Comparison of ENCODE assay signal across 2 cellular contexts in the genomic region with DNA sequence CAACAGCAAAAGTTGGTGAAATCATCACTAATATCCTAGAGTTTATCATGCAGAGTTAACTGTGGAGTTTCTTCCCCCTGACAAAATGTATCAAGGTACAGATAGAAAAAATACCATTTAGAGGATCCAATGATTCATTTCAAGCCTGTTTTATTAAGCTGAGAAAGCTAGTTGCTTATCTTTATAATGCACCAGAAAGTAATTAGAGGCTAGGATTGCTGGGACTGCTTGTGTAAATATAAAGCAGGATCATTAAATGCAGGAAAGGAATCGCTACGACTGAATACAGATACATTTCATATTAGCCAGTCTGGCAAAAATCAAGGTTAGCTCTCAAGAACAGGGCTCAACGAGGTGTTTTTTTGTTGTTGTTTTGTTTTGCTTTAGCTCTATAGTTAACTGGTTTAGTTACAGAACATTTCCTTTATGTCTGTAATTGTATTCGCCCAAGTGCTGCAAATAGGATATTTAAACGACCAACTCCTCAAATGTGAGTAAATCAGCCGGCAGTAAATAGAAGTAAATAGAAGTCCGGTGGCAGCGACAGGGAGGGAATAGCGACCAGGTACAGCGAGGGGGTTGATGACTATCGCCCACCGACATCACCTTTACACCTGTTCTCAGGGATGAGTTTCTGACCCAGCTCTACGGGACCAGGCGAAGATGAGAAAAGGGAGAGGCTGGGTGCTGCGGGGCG.
TF ChIP-seq lines count a peak whose summit lies in the region.

No MANE protein-coding gene starts in this region.

TF ChIP-seq in IMR-90, 13 proteins besides CTCF, POLR2A, EP300 and RAD21:
- TF ChIP-seq MAFK (IDR thresholded peaks at IDR 0.05; ENCODE audit: low read depth, low read length) = no peak
- TF ChIP-seq, protein P1, sequence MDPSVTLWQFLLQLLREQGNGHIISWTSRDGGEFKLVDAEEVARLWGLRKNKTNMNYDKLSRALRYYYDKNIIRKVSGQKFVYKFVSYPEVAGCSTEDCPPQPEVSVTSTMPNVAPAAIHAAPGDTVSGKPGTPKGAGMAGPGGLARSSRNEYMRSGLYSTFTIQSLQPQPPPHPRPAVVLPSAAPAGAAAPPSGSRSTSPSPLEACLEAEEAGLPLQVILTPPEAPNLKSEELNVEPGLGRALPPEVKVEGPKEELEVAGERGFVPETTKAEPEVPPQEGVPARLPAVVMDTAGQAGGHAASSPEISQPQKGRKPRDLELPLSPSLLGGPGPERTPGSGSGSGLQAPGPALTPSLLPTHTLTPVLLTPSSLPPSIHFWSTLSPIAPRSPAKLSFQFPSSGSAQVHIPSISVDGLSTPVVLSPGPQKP (IDR thresholded peaks at IDR 0.05; ENCODE audit: borderline replicate concordance, low read depth, low read length) = no peak

TF ChIP-seq in liver, 16 proteins besides CTCF, POLR2A, EP300 and RAD21:
- no peak for TF ChIP-seq FOXA2 (IDR thresholded peaks at IDR 0.05)
- no peak for TF ChIP-seq MAX (IDR thresholded peaks at IDR 0.05)
- no peak for TF ChIP-seq FOXA1 (IDR thresholded peaks at IDR 0.05)
- TF ChIP-seq YY1 (IDR thresholded peaks at IDR 0.05) = no peak
- no peak for TF ChIP-seq ATF3 (IDR thresholded peaks at IDR 0.05)
- no peak for TF ChIP-seq HNF4A (conservative IDR thresholded peaks at IDR 0.05)
- TF ChIP-seq, protein P2, sequence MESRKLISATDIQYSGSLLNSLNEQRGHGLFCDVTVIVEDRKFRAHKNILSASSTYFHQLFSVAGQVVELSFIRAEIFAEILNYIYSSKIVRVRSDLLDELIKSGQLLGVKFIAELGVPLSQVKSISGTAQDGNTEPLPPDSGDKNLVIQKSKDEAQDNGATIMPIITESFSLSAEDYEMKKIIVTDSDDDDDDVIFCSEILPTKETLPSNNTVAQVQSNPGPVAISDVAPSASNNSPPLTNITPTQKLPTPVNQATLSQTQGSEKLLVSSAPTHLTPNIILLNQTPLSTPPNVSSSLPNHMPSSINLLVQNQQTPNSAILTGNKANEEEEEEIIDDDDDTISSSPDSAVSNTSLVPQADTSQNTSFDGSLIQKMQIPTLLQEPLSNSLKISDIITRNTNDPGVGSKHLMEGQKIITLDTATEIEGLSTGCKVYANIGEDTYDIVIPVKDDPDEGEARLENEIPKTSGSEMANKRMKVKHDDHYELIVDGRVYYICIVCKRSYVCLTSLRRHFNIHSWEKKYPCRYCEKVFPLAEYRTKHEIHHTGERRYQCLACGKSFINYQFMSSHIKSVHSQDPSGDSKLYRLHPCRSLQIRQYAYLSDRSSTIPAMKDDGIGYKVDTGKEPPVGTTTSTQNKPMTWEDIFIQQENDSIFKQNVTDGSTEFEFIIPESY (IDR thresholded peaks at IDR 0.05) = no peak
- TF ChIP-seq REST (IDR thresholded peaks at IDR 0.05) = no peak
- no peak for TF ChIP-seq TAF1 (conservative IDR thresholded peaks at IDR 0.05)
- no peak for TF ChIP-seq EGR1 (IDR thresholded peaks at IDR 0.05; ENCODE audit: low read depth in 2 of 2)
- TF ChIP-seq NR2F2 (IDR thresholded peaks at IDR 0.05) = no peak
- TF ChIP-seq SP1 (IDR thresholded peaks at IDR 0.05) = no peak
- TF ChIP-seq JUND (IDR thresholded peaks at IDR 0.05) = no peak
- no peak for TF ChIP-seq HNF4G (IDR thresholded peaks at IDR 0.05)
- TF ChIP-seq GABPA (IDR thresholded peaks at IDR 0.05 in 1 of 2, conservative IDR thresholded peaks at IDR 0.05 in 1 of 2) = no peak
- TF ChIP-seq RXRA (IDR thresholded peaks at IDR 0.05) = no peak
